In the genomic region with DNA sequence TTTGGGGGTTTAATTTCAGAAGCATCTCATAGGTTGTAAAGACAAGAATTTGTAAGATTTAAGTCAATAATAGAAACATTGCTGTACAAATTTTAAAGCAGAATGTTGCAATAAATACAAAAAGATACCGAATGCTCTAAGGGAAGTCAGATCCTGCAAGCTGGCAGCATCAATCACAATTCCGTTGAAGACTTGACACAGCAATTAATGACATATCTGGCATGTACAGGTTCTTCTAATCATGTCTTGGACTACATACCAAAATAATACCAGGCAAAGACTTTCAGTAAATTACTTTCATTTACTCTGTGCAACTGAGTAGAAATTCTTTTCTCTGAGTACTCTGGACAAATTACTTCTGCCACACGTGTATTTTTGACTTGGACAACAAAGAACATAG, we compare ENCODE assay signal across 11 cellular contexts.
"Had no signal": no experiment of that assay in that cellular context is flagged by ENCODE, and none has a peak within 500 bp of the region (broad histone marks: within the 10 kb centered on the region; RNA-seq: fewer than 3 reads in every experiment).

No MANE protein-coding gene starts in this region.

- H3K4me2 ChIP-seq: GM23338 had no signal

- H3K9ac ChIP-seq: GM23248 had no signal

- H3K27ac ChIP-seq: GM23248 had no signal

- H3K36me3 ChIP-seq: HAP-1 had no signal

- DNase-seq: GM23248, GOT3, H7, H9, HCEC 1CT, HFFc6 had no signal

- H3K9me3 ChIP-seq: HAP-1 had no signal

- H3K4me3 ChIP-seq: GM23248, GM23338, HAP-1 had no signal

- FAIRE-seq: H1, H54 had no signal

- H2AFZ ChIP-seq: GM23248, GM23338 had no signal

- ATAC-seq: GM23338, HCT116 had no signal
